Comparison of ENCODE assay signal across 27 cellular contexts in the genomic region with DNA sequence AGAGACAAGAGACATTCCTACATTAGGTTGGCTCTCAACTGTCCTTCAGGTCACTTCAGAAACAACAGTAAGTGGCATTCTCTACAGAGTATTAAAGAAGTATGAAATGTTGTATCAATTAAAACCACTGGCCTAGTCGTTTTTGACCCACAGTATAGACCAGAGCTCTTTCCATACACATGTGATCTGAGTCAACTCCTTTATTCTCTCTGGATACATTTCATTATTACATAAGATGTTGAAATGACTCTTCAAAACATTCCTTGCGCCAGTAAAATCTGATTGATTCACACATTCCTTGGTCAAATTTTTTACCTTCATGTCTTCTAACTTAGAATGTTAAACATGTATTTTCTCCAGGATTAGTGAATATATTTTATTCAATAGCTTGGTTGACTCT.
"Had no signal": no experiment of that assay in that cellular context is flagged by ENCODE, and none has a peak within 500 bp of the region (broad histone marks: within the 10 kb centered on the region; RNA-seq: fewer than 3 reads in every experiment).

No MANE protein-coding gene starts in this region.

- H3K27ac ChIP-seq: gastrocnemius medialis, ovary, prostate gland, tibial artery had no signal

- H3K27ac Mint-ChIP-seq: activated naive CD8-positive, alpha-beta T cell treated with anti-CD3 and anti-CD28 coated beads for 36 hours; dendritic cell treated with granulocyte-macrophage colony-stimulating factor and Interleukin-4, amounts not matched to agents 40 ng/mL and 50 ng/mL, for 4 days; memory B cell; natural killer cell treated with Interleukin-12 subunit alpha and Interleukin-12 subunit beta and Interleukin-15 and Interleukin-18, amount 100 ng/mL, for 72 hours; stimulated activated naive CD8-positive, alpha-beta T cell treated with anti-CD3 and anti-CD28 coated beads, Interleukin-15, Interleukin-2, amounts not matched to agents 100 ng/mL and 50 ng/mL, for 24 hours; T-helper 1 cell treated with Interleukin-12 subunit alpha and Interleukin-12 subunit beta and Interleukin-4 antibody, amounts not matched to agents 30 μg/mL and 1 μg/mL, for 36 hours; WTC11 had no signal

- DNase-seq: activated CD4-positive, alpha-beta T cell treated with anti-CD3 and anti-CD28 coated beads, Interleukin-2, amount 50 U/mL, for 48 hours; activated CD8-positive, alpha-beta memory T cell treated with anti-CD3 and anti-CD28 coated beads, Interleukin-2, amount 50 U/mL, for 48 hours; activated naive CD4-positive, alpha-beta T cell treated with Interleukin-2 at 50 U/mL for 16 hours; activated naive CD8-positive, alpha-beta T cell treated with anti-CD3 and anti-CD28 coated beads for 36 hours; activated T-cell treated with anti-CD3 and anti-CD28 coated beads, Interleukin-2, amount 50 U/mL, for 48 hours; amniotic stem cell; cerebellar nuclear complex; effector CD8-positive, alpha-beta T cell; gastrocnemius medialis; head of caudate nucleus; hypothalamus; left colon; ovary; stimulated activated CD4-positive, alpha-beta T cell treated with anti-CD3 and anti-CD28 coated beads, Interleukin-12 subunit alpha, Interleukin-12 subunit beta, amount 100 ng/mL, for 4 hours; stimulated activated CD4-positive, alpha-beta T cell treated with anti-CD3 and anti-CD28 coated beads, Interleukin-4, amount 100 ng/mL, for 4 hours; substantia nigra; T1000; tibial artery had no signal

- H3K27me3 ChIP-seq: gastrocnemius medialis, ovary, tibial artery had no signal

- H3K27me3 Mint-ChIP-seq: activated naive CD8-positive, alpha-beta T cell treated with anti-CD3 and anti-CD28 coated beads for 36 hours; dendritic cell treated with granulocyte-macrophage colony-stimulating factor and Interleukin-4, amounts not matched to agents 40 ng/mL and 50 ng/mL, for 4 days; memory B cell; natural killer cell treated with Interleukin-12 subunit alpha and Interleukin-12 subunit beta and Interleukin-15 and Interleukin-18, amount 100 ng/mL, for 72 hours; stimulated activated naive CD8-positive, alpha-beta T cell treated with anti-CD3 and anti-CD28 coated beads, Interleukin-15, Interleukin-2, amounts not matched to agents 100 ng/mL and 50 ng/mL, for 24 hours had no signal

- H3K4me3 ChIP-seq: gastrocnemius medialis, ovary, prostate gland, tibial artery had no signal

- ATAC-seq: esophagus mucosa; gastrocnemius medialis; left colon; natural killer cell treated with Interleukin-12 subunit alpha and Interleukin-12 subunit beta and Interleukin-15 and Interleukin-18, amount 100 ng/mL, for 72 hours; WTC11 had no signal

- H3K4me3 Mint-ChIP-seq: activated naive CD8-positive, alpha-beta T cell treated with anti-CD3 and anti-CD28 coated beads for 36 hours; dendritic cell treated with granulocyte-macrophage colony-stimulating factor and Interleukin-4, amounts not matched to agents 40 ng/mL and 50 ng/mL, for 4 days; memory B cell; natural killer cell treated with Interleukin-12 subunit alpha and Interleukin-12 subunit beta and Interleukin-15 and Interleukin-18, amount 100 ng/mL, for 72 hours; stimulated activated naive CD8-positive, alpha-beta T cell treated with anti-CD3 and anti-CD28 coated beads, Interleukin-15, Interleukin-2, amounts not matched to agents 100 ng/mL and 50 ng/mL, for 24 hours; T-helper 1 cell treated with Interleukin-12 subunit alpha and Interleukin-12 subunit beta and Interleukin-4 antibody, amounts not matched to agents 30 μg/mL and 1 μg/mL, for 36 hours; WTC11 had no signal

- H3K9me3 ChIP-seq: gastrocnemius medialis, ovary, prostate gland, tibial artery had no signal

- H3K4me1 Mint-ChIP-seq: activated naive CD8-positive, alpha-beta T cell treated with anti-CD3 and anti-CD28 coated beads for 36 hours; memory B cell had no signal

- H3K36me3 Mint-ChIP-seq: activated naive CD8-positive, alpha-beta T cell treated with anti-CD3 and anti-CD28 coated beads for 36 hours; memory B cell; natural killer cell treated with Interleukin-12 subunit alpha and Interleukin-12 subunit beta and Interleukin-15 and Interleukin-18, amount 100 ng/mL, for 72 hours; WTC11 had no signal

- FAIRE-seq: islet of Langerhans had no signal

- H3K36me3 ChIP-seq: gastrocnemius medialis, ovary, tibial artery had no signal

- H3K4me1 ChIP-seq: gastrocnemius medialis, prostate gland had no signal

- H3K9me3 Mint-ChIP-seq: activated naive CD8-positive, alpha-beta T cell treated with anti-CD3 and anti-CD28 coated beads for 36 hours; dendritic cell treated with granulocyte-macrophage colony-stimulating factor and Interleukin-4, amounts not matched to agents 40 ng/mL and 50 ng/mL, for 4 days; memory B cell; stimulated activated naive CD8-positive, alpha-beta T cell treated with anti-CD3 and anti-CD28 coated beads, Interleukin-15, Interleukin-2, amounts not matched to agents 100 ng/mL and 50 ng/mL, for 24 hours; T-helper 1 cell treated with Interleukin-12 subunit alpha and Interleukin-12 subunit beta and Interleukin-4 antibody, amounts not matched to agents 30 μg/mL and 1 μg/mL, for 36 hours; WTC11 had no signal
